ENCODE assay signal across 11 cellular contexts in genomic region chr7:31305260-31305659, GRCh38. TPM values are rescaled to one million over a fixed set of nuclear protein-coding genes. Genes with fewer than 3 reads are reported as not detected.
"Had no signal": no experiment of that assay in that cellular context is flagged by ENCODE, and none has a peak within 500 bp of the region (broad histone marks: within the 10 kb centered on the region; RNA-seq: fewer than 3 reads in every experiment).

No MANE protein-coding gene starts in this region.

- FAIRE-seq: H1, H54, K562 had no signal

- H3K27ac ChIP-seq: HL-60 had no signal

- H3K4me3 Mint-ChIP-seq: GM23338, H9, HFFc6 had no signal

- H3K27ac Mint-ChIP-seq: GM23338, H9, HFFc6 had no signal

- H3K9me3 Mint-ChIP-seq: GM23338, H9 had no signal

- ATAC-seq: GM23338, K562 had no signal

- H3K4me2 ChIP-seq: GM23338 had no signal

- DNase-seq: H9, HCEC 1CT, HFFc6, IMR-90, KG1 had no signal

- H3K4me3 ChIP-seq: GM23338, K562 had no signal

- H2AFZ ChIP-seq: GM23338 had no signal

RNA-seq across cellular contexts. Expression of gene NEUROD6, which starts 35.3 kb away (rescaled TPM):
- total RNA-seq: GM23338, H1, H9, HFFc6, HT1080, IMR-90, K562 had no signal
- polyA plus RNA-seq: GM23338, H1, IMR-90, K562 had no signal
